ENCODE assay signal across 6 cellular contexts in the genomic region with DNA sequence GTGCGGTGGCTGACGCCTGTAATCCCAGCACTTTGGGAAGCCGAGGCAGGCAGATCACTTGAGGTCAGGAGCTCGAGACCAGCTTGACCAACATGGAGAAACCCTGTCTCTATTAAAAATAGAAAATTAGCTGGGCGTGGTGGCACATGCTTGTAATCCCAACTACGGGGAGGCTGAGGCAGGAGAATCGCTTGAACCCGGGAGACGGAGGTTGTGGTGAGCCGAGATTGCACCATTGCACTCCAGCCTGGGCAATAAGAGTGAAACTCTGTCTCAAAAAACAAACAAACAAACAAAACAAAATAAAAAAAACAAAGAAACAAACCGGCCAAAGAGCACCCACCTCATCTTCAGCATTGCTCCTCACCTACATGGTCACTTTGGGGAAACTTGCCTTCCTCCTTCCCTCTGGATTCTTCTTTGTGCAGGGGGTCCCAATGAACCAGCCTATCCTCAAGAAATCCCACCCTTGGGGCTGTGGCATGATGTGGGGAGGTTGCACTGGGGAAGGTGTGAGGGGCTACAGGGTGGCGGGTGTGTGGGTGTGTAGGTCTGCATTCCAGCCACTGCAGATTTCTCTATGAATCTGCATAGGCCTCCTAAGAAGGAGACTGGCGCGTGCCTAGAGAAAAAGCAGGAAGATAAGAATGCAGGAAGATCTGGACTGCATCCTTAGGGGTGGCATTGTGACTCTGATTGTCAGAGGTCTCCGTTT. TPM values are rescaled to one million over a fixed set of nuclear protein-coding genes. Genes with fewer than 3 reads are reported as not detected.
DNase-seq lines count a peak whose midpoint lies in the region; ATAC-seq and TF ChIP-seq lines count a peak whose summit lies in the region.
"Not testable (repeated sequence)": the region's sequence is repeated elsewhere in the genome, so short reads cannot be mapped to it uniquely, and the experiment has no call there.

No MANE protein-coding gene starts in this region.

- H3K4me1 ChIP-seq in CD8-positive, alpha-beta T cell (ENCODE audit: insufficient read depth, low read length) = peaks cover 30% of the 10 kb centered on the region

- H3K27ac Mint-ChIP-seq in CD8-positive, alpha-beta T cell = peak overlapping the region; percentile 72
- H3K27ac Mint-ChIP-seq in T-helper 17 cell = peak overlapping the region; percentile 99
- H3K27ac Mint-ChIP-seq in activated CD8-positive, alpha-beta T cell treated with anti-CD3 and anti-CD28 coated beads for 36 hours = peak overlapping the region; percentile 25
- peak overlapping the region; percentile 99 for H3K27ac Mint-ChIP-seq in activated naive CD8-positive, alpha-beta T cell
- peak overlapping the region in 9 of 10 donors; percentile 44 to 96 (median 79) for H3K27ac Mint-ChIP-seq in naive thymus-derived CD8-positive, alpha-beta T cell

- H3K4me3 Mint-ChIP-seq in CD8-positive, alpha-beta T cell; T-helper 17 cell; activated CD8-positive, alpha-beta T cell treated with anti-CD3 and anti-CD28 coated beads for 36 hours; activated naive CD8-positive, alpha-beta T cell; naive thymus-derived CD8-positive, alpha-beta T cell: not testable (repeated sequence)

- not testable (repeated sequence) for H3K9me3 ChIP-seq in CD8-positive, alpha-beta T cell (ENCODE audit: low read length); T-helper 17 cell (ENCODE audit: control insufficient read depth, low read length, poor library complexity, severe bottlenecking)

- not testable (repeated sequence) for TF ChIP-seq CTCF in CD8-positive, alpha-beta T cell (IDR thresholded peaks at IDR 0.05); activated CD8-positive, alpha-beta T cell treated with anti-CD3 and anti-CD28 coated beads for 36 hours (IDR thresholded peaks at IDR 0.05)

- not testable (repeated sequence) for H3K9me3 Mint-ChIP-seq in CD8-positive, alpha-beta T cell; activated CD8-positive, alpha-beta T cell treated with anti-CD3 and anti-CD28 coated beads for 36 hours; activated naive CD8-positive, alpha-beta T cell (ENCODE audit: low read depth); naive thymus-derived CD8-positive, alpha-beta T cell

- not testable (repeated sequence) for DNase-seq in CD8-positive, alpha-beta T cell; T-helper 17 cell; activated CD8-positive, alpha-beta T cell treated with anti-CD3 and anti-CD28 coated beads for 36 hours; naive thymus-derived CD8-positive, alpha-beta T cell
- DNase-seq in ecto neural progenitor cell (ENCODE audit: low spot score) = peak; percentile 24

- H3K27me3 Mint-ChIP-seq in CD8-positive, alpha-beta T cell (ENCODE audit: low read depth); T-helper 17 cell; activated CD8-positive, alpha-beta T cell treated with anti-CD3 and anti-CD28 coated beads for 36 hours; activated naive CD8-positive, alpha-beta T cell; naive thymus-derived CD8-positive, alpha-beta T cell: not testable (repeated sequence)

- H3K27ac ChIP-seq in CD8-positive, alpha-beta T cell (ENCODE audit: low read depth, low read length) = not testable (repeated sequence)

- H3K36me3 Mint-ChIP-seq in CD8-positive, alpha-beta T cell; T-helper 17 cell (ENCODE audit: low read depth); activated CD8-positive, alpha-beta T cell treated with anti-CD3 and anti-CD28 coated beads for 36 hours (ENCODE audit: low read depth); activated naive CD8-positive, alpha-beta T cell; naive thymus-derived CD8-positive, alpha-beta T cell: not testable (repeated sequence)

- POLR2A ChIA-PET in CD8-positive, alpha-beta T cell (lab: Charles Lee); activated CD8-positive, alpha-beta T cell treated with anti-CD3 and anti-CD28 coated beads for 36 hours (lab: Charles Lee); naive thymus-derived CD8-positive, alpha-beta T cell (lab: Charles Lee): not testable (repeated sequence)

- not testable (repeated sequence) for H3K27me3 ChIP-seq in CD8-positive, alpha-beta T cell (ENCODE audit: insufficient read depth, low read length)

- not testable (repeated sequence) for ATAC-seq in CD8-positive, alpha-beta T cell; T-helper 17 cell; activated CD8-positive, alpha-beta T cell treated with anti-CD3 and anti-CD28 coated beads for 36 hours; naive thymus-derived CD8-positive, alpha-beta T cell

- intact Hi-C loops in CD8-positive, alpha-beta T cell (cut with DNase I, micrococcal nuclease) = loop anchor here in 1 of 2 experiments (5.0 kb wide), 4 partner anchors 42 to 1267 kb away; no protein-coding TSS in a partner anchor
- intact Hi-C loops in activated CD8-positive, alpha-beta T cell treated with anti-CD3 and anti-CD28 coated beads for 36 hours (cut with micrococcal nuclease) = not testable (repeated sequence)

- CTCF ChIA-PET in CD8-positive, alpha-beta T cell (lab: Charles Lee); activated CD8-positive, alpha-beta T cell treated with anti-CD3 and anti-CD28 coated beads for 36 hours (lab: Charles Lee): not testable (repeated sequence)

- H3K36me3 ChIP-seq in CD8-positive, alpha-beta T cell (ENCODE audit: insufficient read depth, low read length) = not testable (repeated sequence)

- peaks cover 39% of the 10 kb centered on the region for H3K4me1 Mint-ChIP-seq in CD8-positive, alpha-beta T cell (ENCODE audit: low read depth)
- H3K4me1 Mint-ChIP-seq in T-helper 17 cell = peaks cover 36% of the 10 kb centered on the region
- H3K4me1 Mint-ChIP-seq in activated CD8-positive, alpha-beta T cell treated with anti-CD3 and anti-CD28 coated beads for 36 hours (ENCODE audit: low read depth) = peaks cover 53% of the 10 kb centered on the region
- H3K4me1 Mint-ChIP-seq in activated naive CD8-positive, alpha-beta T cell (ENCODE audit: low read depth) = peaks cover 43% of the 10 kb centered on the region
- peaks cover 27 to 49% (median 40%) of the 10 kb centered on the region in 4 donors for H3K4me1 Mint-ChIP-seq in naive thymus-derived CD8-positive, alpha-beta T cell

- H3K4me3 ChIP-seq in CD8-positive, alpha-beta T cell (ENCODE audit: low read depth, low read length) = not testable (repeated sequence)

RNA-seq across cellular contexts. Expression of gene NBDY, which starts 31.5 kb away (rescaled TPM):
- 10 to 100 TPM; 20.6 to 22.5 TPM for total RNA-seq in CD8-positive, alpha-beta T cell
- 10 to 100 TPM; 29.8 to 39.8 TPM for total RNA-seq in T-helper 17 cell
- total RNA-seq in activated CD8-positive, alpha-beta T cell treated with anti-CD3 and anti-CD28 coated beads for 36 hours = 10 to 100 TPM; 31.6 to 36.8 TPM
- total RNA-seq in naive thymus-derived CD8-positive, alpha-beta T cell = 10 to 100 TPM; 30.9 to 34.3 TPM
- polyA plus RNA-seq in naive thymus-derived CD8-positive, alpha-beta T cell = 10 to 100 TPM; 64.3 to 91.9 (median 73.0) TPM

Comparison
In these comparisons a context has a peak if more than half of its experiments do, and no peak if none do; other contexts are left out.
1. H3K27ac Mint-ChIP-seq: peak in every context shown above with its lines; median percentile 99 in T-helper 17 cell; 99 in activated naive CD8-positive, alpha-beta T cell; 79 in naive thymus-derived CD8-positive, alpha-beta T cell; 72 in CD8-positive, alpha-beta T cell; 25 in activated CD8-positive, alpha-beta T cell treated with anti-CD3 and anti-CD28 coated beads for 36 hours.